Comparison of ENCODE assay signal across 9 cellular contexts in the genomic region with DNA sequence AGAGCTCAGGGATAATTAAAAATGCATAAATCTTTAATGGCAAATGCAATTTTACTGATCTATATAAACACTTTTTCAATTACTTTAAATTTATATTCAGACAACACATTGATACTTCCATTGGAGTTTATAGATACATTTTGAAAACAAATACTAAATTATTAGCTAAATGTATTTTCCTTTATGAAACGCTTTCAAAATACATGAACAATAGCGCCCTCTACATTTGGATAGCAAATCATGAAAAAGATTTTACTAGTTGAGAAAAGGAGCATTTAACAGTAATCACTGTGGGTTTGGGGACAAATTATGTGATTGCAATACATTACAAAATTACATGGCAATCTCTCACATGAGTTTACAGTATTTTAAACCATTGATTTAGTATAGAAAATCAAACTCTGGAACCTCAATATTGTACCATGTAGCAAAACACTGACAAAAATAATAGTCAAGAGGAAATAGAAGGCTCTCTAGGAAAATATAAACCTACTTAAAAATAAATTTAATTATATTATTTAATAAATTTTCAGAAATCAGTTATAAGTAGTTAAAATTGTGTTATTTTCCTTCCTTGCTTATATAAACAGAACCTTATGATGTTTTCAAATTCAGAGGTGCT.
DNase-seq lines count a peak whose midpoint lies in the region; ATAC-seq and TF ChIP-seq lines count a peak whose summit lies in the region.
"Had no signal": no experiment of that assay in that cellular context is flagged by ENCODE, and none has a peak within 500 bp of the region (broad histone marks: within the 10 kb centered on the region; RNA-seq: fewer than 3 reads in every experiment).

No MANE protein-coding gene starts in this region.

- CTCF ChIA-PET in HCT116 (lab: Charles Lee), result interaction anchor here (0.6 to 1.2 kb wide), 29 partner anchors 8 to 809 kb away, joined by 3 to 9 read pairs (median 4); no protein-coding TSS in a partner anchor
- CTCF ChIA-PET in RWPE1 (lab: Yijun Ruan, JAX), result interaction anchor here (0.6 to 1.2 kb wide), 9 partner anchors 10 to 495 kb away, joined by 3 to 8 read pairs (median 3); no protein-coding TSS in a partner anchor

- RAD21 ChIA-PET in HCT116 (lab: Charles Lee; ENCODE audit: low non-redundant PET in 1 of 2, low total read pairs in 2 of 2, uncharacterized antibody in 2 of 2, unreplicated experiment in 2 of 2), result no interaction called here

- no peaks in the 10 kb centered on the region for H3K9me2 ChIP-seq in HCT116 (ENCODE audit: insufficient read depth)

- no peaks in the 10 kb centered on the region for H3K9me3 Mint-ChIP-seq in glutamatergic neuron (ENCODE audit: unreplicated experiment)

- H3K27ac ChIP-seq in HCT116 (ENCODE audit: low read depth, low read length) (no peak overlapping the region), RWPE1 (no peak overlapping the region)
- H3K27ac ChIP-seq: SK-N-MC had no signal

- H3K4me3 ChIP-seq in HCT116 (replicated peaks in 1 of 2; ENCODE audit: low read depth in 1 of 2, low read length in 2 of 2), result no peak overlapping the region
- H3K4me3 ChIP-seq: SK-N-MC had no signal

- ATAC-seq in HCT116 (no peak), HG03378 (IDR thresholded peaks at IDR 0.05; ENCODE audit: unreplicated experiment) (no peak), HG02884 (IDR thresholded peaks at IDR 0.05; ENCODE audit: unreplicated experiment) (no peak)

- no peak overlapping the region for H3K4me3 Mint-ChIP-seq in glutamatergic neuron (ENCODE audit: unreplicated experiment)

- H3K27ac Mint-ChIP-seq in glutamatergic neuron (ENCODE audit: unreplicated experiment), result no peak overlapping the region

- no peaks in the 10 kb centered on the region; the same call in 1 of the 2 replicates for H4K20me1 ChIP-seq in HCT116 (ENCODE audit: insufficient read depth)

- DNase-seq in AML-193 (lab: John Stamatoyannopoulos, UW) (peak; percentile 57 to 69), HCT116 (ENCODE audit: low read depth, low spot score) (peak; percentile 12), RWPE1 (ENCODE audit: low spot score) (no peak), glutamatergic neuron (no peak), 8988T (no peak), D341Med (ENCODE audit: low spot score) (no peak)

- no peaks in the 10 kb centered on the region for H3K36me3 Mint-ChIP-seq in glutamatergic neuron (ENCODE audit: unreplicated experiment)

- no TSS peak for BruUV-seq in HCT116 (replicated peaks; lab: Mats Ljungman, UMichigan)

- H2AFZ ChIP-seq in HCT116 (ENCODE audit: low read depth, low read length, poor library complexity, severe bottlenecking), result peak overlapping the region; percentile 59

- intact Hi-C loops in HCT116 (cut with micrococcal nuclease), result loop anchor here (1.0 to 10.0 kb wide), 4 partner anchors 235 to 748 kb away; no protein-coding TSS in a partner anchor

- TF ChIP-seq CTCF in HCT116 (IDR thresholded peaks at IDR 0.05 in 2 of 3, conservative IDR thresholded peaks at IDR 0.05 in 1 of 3; ENCODE audit: borderline replicate concordance in 1 of 3, insufficient read depth in 1 of 3, low read depth in 2 of 3, low read length in 2 of 3) (peak; percentile 44 to 76 (median 44); a peak in 5 of 6 replicates), RWPE1 (conservative IDR thresholded peaks at IDR 0.05; ENCODE audit: low read depth) (peak; percentile 23; the same call in 1 of the 2 replicates), glutamatergic neuron (IDR thresholded peaks at IDR 0.05; ENCODE audit: partially characterized antibody, unreplicated experiment) (peak; percentile 74)

- H3K36me3 ChIP-seq in HCT116 (ENCODE audit: control insufficient read depth in 1 of 2, insufficient read depth in 2 of 2, low read length in 2 of 2), result no peaks in the 10 kb centered on the region

- POLR2A ChIA-PET in HCT116 (lab: Charles Lee) (no interaction called here), RWPE1 (lab: Yijun Ruan, JAX; ENCODE audit: low non-redundant PET) (no interaction called here)

- TF ChIP-seq POLR2A in HCT116 (IDR thresholded peaks at IDR 0.05; ENCODE audit: borderline replicate concordance, extremely low read depth, insufficient read depth, insufficient read length), result no peak

- H3K27me3 ChIP-seq in HCT116 (ENCODE audit: insufficient read depth, low read length), result no peaks in the 10 kb centered on the region

- TF ChIP-seq RAD21 in HCT116 (IDR thresholded peaks at IDR 0.05; ENCODE audit: low read depth), result peak; percentile 56

- no peaks in the 10 kb centered on the region for H3K27me3 Mint-ChIP-seq in glutamatergic neuron (ENCODE audit: unreplicated experiment)

- H3K9ac ChIP-seq in HCT116 (ENCODE audit: low read length), result no peak overlapping the region

- H3K4me1 Mint-ChIP-seq in glutamatergic neuron (ENCODE audit: low read depth, unreplicated experiment), result peaks cover 10% of the 10 kb centered on the region

- H3K4me1 ChIP-seq in HCT116 (ENCODE audit: control insufficient read depth in 1 of 2, insufficient read depth in 2 of 2, low read length in 2 of 2), result no peaks in the 10 kb centered on the region

- H3K4me2 ChIP-seq in HCT116 (ENCODE audit: low read length), result no peak overlapping the region

- H3K79me2 ChIP-seq in HCT116 (ENCODE audit: insufficient read depth, low read length), result no peaks in the 10 kb centered on the region

- no peaks in the 10 kb centered on the region for H3K9me3 ChIP-seq in HCT116 (ENCODE audit: control insufficient read depth in 1 of 2, insufficient read depth in 1 of 2, low read depth in 1 of 2, low read length in 2 of 2)

TF ChIP-seq in HCT116, 20 proteins besides CTCF, POLR2A, EP300 and RAD21:
- TF ChIP-seq EGR1 (IDR thresholded peaks at IDR 0.05; ENCODE audit: low read depth) (no peak), ZBTB33 (IDR thresholded peaks at IDR 0.05; ENCODE audit: extremely low read depth, insufficient replicate concordance, low read length) (no peak), YY1 (IDR thresholded peaks at IDR 0.05; ENCODE audit: extremely low read depth, insufficient replicate concordance, low read depth, low read length) (no peak), EZH2phosphoT487 (IDR thresholded peaks at IDR 0.05; ENCODE audit: borderline replicate concordance) (no peak), ZNF274 (IDR thresholded peaks at IDR 0.05; ENCODE audit: low read depth, low read length) (no peak), FOSL1 (IDR thresholded peaks at IDR 0.05; ENCODE audit: low read depth) (no peak), POLR2AphosphoS5 (IDR thresholded peaks at IDR 0.05; ENCODE audit: low read depth, low read length) (no peak), EZH2 (IDR thresholded peaks at IDR 0.05) (no peak), TCF7L2 (IDR thresholded peaks at IDR 0.05; ENCODE audit: borderline replicate concordance, extremely low read depth, insufficient read depth, insufficient read length) (no peak), MAX (IDR thresholded peaks at IDR 0.05) (no peak), SIN3A (IDR thresholded peaks at IDR 0.05; ENCODE audit: low read depth) (no peak), ELF1 (IDR thresholded peaks at IDR 0.05; ENCODE audit: borderline replicate concordance, low read depth) (no peak), JUND (IDR thresholded peaks at IDR 0.05) (no peak)
- TF ChIP-seq, protein P1, sequence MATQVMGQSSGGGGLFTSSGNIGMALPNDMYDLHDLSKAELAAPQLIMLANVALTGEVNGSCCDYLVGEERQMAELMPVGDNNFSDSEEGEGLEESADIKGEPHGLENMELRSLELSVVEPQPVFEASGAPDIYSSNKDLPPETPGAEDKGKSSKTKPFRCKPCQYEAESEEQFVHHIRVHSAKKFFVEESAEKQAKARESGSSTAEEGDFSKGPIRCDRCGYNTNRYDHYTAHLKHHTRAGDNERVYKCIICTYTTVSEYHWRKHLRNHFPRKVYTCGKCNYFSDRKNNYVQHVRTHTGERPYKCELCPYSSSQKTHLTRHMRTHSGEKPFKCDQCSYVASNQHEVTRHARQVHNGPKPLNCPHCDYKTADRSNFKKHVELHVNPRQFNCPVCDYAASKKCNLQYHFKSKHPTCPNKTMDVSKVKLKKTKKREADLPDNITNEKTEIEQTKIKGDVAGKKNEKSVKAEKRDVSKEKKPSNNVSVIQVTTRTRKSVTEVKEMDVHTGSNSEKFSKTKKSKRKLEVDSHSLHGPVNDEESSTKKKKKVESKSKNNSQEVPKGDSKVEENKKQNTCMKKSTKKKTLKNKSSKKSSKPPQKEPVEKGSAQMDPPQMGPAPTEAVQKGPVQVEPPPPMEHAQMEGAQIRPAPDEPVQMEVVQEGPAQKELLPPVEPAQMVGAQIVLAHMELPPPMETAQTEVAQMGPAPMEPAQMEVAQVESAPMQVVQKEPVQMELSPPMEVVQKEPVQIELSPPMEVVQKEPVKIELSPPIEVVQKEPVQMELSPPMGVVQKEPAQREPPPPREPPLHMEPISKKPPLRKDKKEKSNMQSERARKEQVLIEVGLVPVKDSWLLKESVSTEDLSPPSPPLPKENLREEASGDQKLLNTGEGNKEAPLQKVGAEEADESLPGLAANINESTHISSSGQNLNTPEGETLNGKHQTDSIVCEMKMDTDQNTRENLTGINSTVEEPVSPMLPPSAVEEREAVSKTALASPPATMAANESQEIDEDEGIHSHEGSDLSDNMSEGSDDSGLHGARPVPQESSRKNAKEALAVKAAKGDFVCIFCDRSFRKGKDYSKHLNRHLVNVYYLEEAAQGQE (IDR thresholded peaks at IDR 0.05; ENCODE audit: low read depth), result no peak

Comparison
In these comparisons a context has a peak if more than half of its experiments do, and no peak if none do; other contexts are left out.
1. DNase-seq: peak in AML-193 (2 of 2) and HCT116 (single experiment); none in RWPE1 (single experiment), glutamatergic neuron (single experiment), 8988T (single experiment) and D341Med (single experiment).
2. CTCF ChIP-seq: peak in every context shown above with its lines; median percentile 74 in glutamatergic neuron; 44 in HCT116; 23 in RWPE1.